ENCODE assay signal across 1 cellular context in genomic region chr10:24255907-24256306, GRCh38.
A peak's percentile ranks its signal among the peaks of the same experiment; 100 is the strongest.
TF ChIP-seq lines count a peak whose summit lies in the region.

No MANE protein-coding gene starts in this region.

TF ChIP-seq in SK-N-SH, 30 proteins besides CTCF, POLR2A, EP300 and RAD21 (continued from another document):
- TF ChIP-seq FOXJ3 (CRISPR knock-in tag; IDR thresholded peaks at IDR 0.05), result 0 out of 2 replicates have a peak, but pooled peaks have one; percentile 20
- TF ChIP-seq YY1 (IDR thresholded peaks at IDR 0.05; ENCODE audit: low read depth), result no peak
- no peak for TF ChIP-seq NRF1 (IDR thresholded peaks at IDR 0.05; ENCODE audit: low read depth, low read length)
- no peak; the same call in 1 of the 2 replicates for TF ChIP-seq SIN3A (IDR thresholded peaks at IDR 0.05; ENCODE audit: borderline replicate concordance, low read depth, low read length)
- no peak for TF ChIP-seq USF1 (IDR thresholded peaks at IDR 0.05; ENCODE audit: borderline replicate concordance, low read depth)
- peak; percentile 78 for TF ChIP-seq PBX3 (IDR thresholded peaks at IDR 0.05)
- TF ChIP-seq REST (IDR thresholded peaks at IDR 0.05; ENCODE audit: low read depth, low read length), result no peak
- TF ChIP-seq EZH2phosphoT487 (IDR thresholded peaks at IDR 0.05; ENCODE audit: borderline replicate concordance, low read depth), result no peak
- no peak for TF ChIP-seq ELF1 (IDR thresholded peaks at IDR 0.05)
